ENCODE assay signal across 35 cellular contexts in the genomic region with DNA sequence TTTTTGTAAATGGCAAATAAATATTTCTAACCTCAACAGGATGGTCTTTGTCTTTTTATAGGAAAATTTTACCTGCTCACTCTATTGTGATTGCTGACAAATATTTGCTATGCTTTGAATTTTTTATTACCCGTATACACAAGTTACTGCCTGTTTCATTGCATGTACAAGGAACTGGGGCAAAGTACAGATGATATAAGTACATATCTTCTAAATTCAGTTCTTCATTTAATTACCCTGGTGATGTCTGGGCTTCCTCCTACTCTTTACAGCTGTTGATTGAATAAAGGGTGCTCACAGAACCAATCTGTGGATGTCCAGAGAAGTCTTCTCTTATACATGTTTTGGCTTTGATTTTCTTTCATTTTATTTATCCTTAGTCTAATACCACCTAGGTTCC. TPM values are rescaled to one million over a fixed set of nuclear protein-coding genes. Genes with fewer than 3 reads are reported as not detected.
"Had no signal": no experiment of that assay in that cellular context is flagged by ENCODE, and none has a peak within 500 bp of the region (broad histone marks: within the 10 kb centered on the region; RNA-seq: fewer than 3 reads in every experiment).

No MANE protein-coding gene starts in this region.

- DNase-seq: activated CD4-positive, alpha-beta memory T cell treated with anti-CD3 and anti-CD28 coated beads for 36 hours; activated CD4-positive, alpha-beta T cell treated with anti-CD3 and anti-CD28 coated beads for 36 hours; activated CD4-positive, alpha-beta T cell treated with anti-CD3 and anti-CD28 coated beads, Interleukin-2, amount 10 ng/mL, durations not matched to agents 24 days and 14 days; activated CD4-positive, CD25-positive, alpha-beta regulatory T cell; activated CD4-positive, CD25-positive, alpha-beta regulatory T cell treated with anti-CD3 and anti-CD28 coated beads, Interleukin-2, amount 50 U/mL, for 72 hours; activated CD8-positive, alpha-beta memory T cell treated with anti-CD3 and anti-CD28 coated beads, Interleukin-2, amount 10 ng/mL, durations not matched to agents 7 days and 5 days; activated CD8-positive, alpha-beta memory T cell treated with anti-CD3 and anti-CD28 coated beads, Interleukin-2, amount 50 U/mL, for 4 hours; activated CD8-positive, alpha-beta T cell treated with anti-CD3 and anti-CD28 coated beads, Interleukin-2, amount 10 ng/mL, durations not matched to agents 7 days and 5 days; activated effector memory CD4-positive, alpha-beta T cell treated with anti-CD3 and anti-CD28 coated beads, Interleukin-2, amount 50 U/mL, for 16 hours; activated naive CD4-positive, alpha-beta T cell treated with anti-CD3 and anti-CD28 coated beads for 36 hours; activated naive CD8-positive, alpha-beta T cell treated with anti-CD3 and anti-CD28 coated beads for 36 hours; activated naive CD8-positive, alpha-beta T cell treated with anti-CD3 and anti-CD28 coated beads, Interleukin-2, amount 50 U/mL, for 24 hours; activated T-cell treated with anti-CD3 and anti-CD28 coated beads, Interleukin-2, amount 50 U/mL, for 1 hour; activated T-cell treated with anti-CD3 and anti-CD28 coated beads, Interleukin-2, amount 50 U/mL, for 48 hours; adrenal gland; amygdala; aorta; central memory CD4-positive, alpha-beta T cell; cerebellar nuclear complex; colonic mucosa; effector CD8-positive, alpha-beta T cell; foreskin fibroblast; head of caudate nucleus; T-helper 2 cell had no signal

- ATAC-seq: activated CD4-positive, alpha-beta T cell treated with anti-CD3 and anti-CD28 coated beads for 36 hours; activated CD8-positive, alpha-beta memory T cell treated with anti-CD3 and anti-CD28 coated beads, Interleukin-2, amount 10 ng/mL, durations not matched to agents 7 days and 5 days; activated CD8-positive, alpha-beta T cell treated with anti-CD3 and anti-CD28 coated beads, Interleukin-2, amount 10 ng/mL, durations not matched to agents 7 days and 5 days; activated naive CD8-positive, alpha-beta T cell treated with anti-CD3 and anti-CD28 coated beads, Interleukin-2, amount 50 U/mL, for 24 hours; esophagus mucosa had no signal

- H3K27me3 Mint-ChIP-seq: activated CD4-positive, alpha-beta memory T cell treated with anti-CD3 and anti-CD28 coated beads for 36 hours; activated CD8-positive, alpha-beta memory T cell treated with anti-CD3 and anti-CD28 coated beads, Interleukin-2, amount 10 ng/mL, durations not matched to agents 7 days and 5 days; activated naive CD8-positive, alpha-beta T cell treated with anti-CD3 and anti-CD28 coated beads, Interleukin-2, amount 50 U/mL, for 24 hours had no signal

- H3K9me3 Mint-ChIP-seq: activated CD4-positive, alpha-beta memory T cell treated with anti-CD3 and anti-CD28 coated beads for 36 hours; activated CD4-positive, alpha-beta T cell treated with anti-CD3 and anti-CD28 coated beads, Interleukin-2, amount 10 ng/mL, durations not matched to agents 24 days and 14 days; activated naive CD4-positive, alpha-beta T cell treated with anti-CD3 and anti-CD28 coated beads for 36 hours; activated naive CD4-positive, alpha-beta T cell treated with anti-CD3 and anti-CD28 coated beads, Interleukin-2, amount 50 U/mL, for 24 hours; activated naive CD8-positive, alpha-beta T cell treated with anti-CD3 and anti-CD28 coated beads for 36 hours; activated naive CD8-positive, alpha-beta T cell treated with anti-CD3 and anti-CD28 coated beads, Interleukin-2, amount 50 U/mL, for 24 hours; activated T-helper 1 cell treated with anti-CD3 and anti-CD28 coated beads, Interleukin-12 subunit alpha, Interleukin-12 subunit beta, Interleukin-2, Interleukin-4 antibody, amounts not matched to agents 30 ng/mL and 10 ng/mL and 1 ng/mL, durations not matched to agents 14 hours and 24 hours and 36 hours; activated T-helper 2 cell treated with anti-CD3 and anti-CD28 coated beads, Interferon-gamma antibody, Interleukin-2, Interleukin-4, amounts not matched to agents 10 μg/mL and 5 μg/mL and 100 μg/mL, durations not matched to agents 14 hours and 24 hours and 36 hours had no signal

- H3K4me1 ChIP-seq: adrenal gland, breast epithelium, colonic mucosa had no signal

- H3K9me3 ChIP-seq: adrenal gland, breast epithelium, colonic mucosa had no signal

- H3K36me3 Mint-ChIP-seq: activated CD4-positive, alpha-beta memory T cell treated with anti-CD3 and anti-CD28 coated beads for 36 hours; activated CD8-positive, alpha-beta memory T cell treated with anti-CD3 and anti-CD28 coated beads, Interleukin-2, amount 10 ng/mL, durations not matched to agents 7 days and 5 days; activated naive CD4-positive, alpha-beta T cell treated with anti-CD3 and anti-CD28 coated beads, Interleukin-2, amount 50 U/mL, for 24 hours; activated naive CD8-positive, alpha-beta T cell treated with anti-CD3 and anti-CD28 coated beads for 36 hours; brain had no signal

- H3K4me1 Mint-ChIP-seq: activated CD4-positive, alpha-beta T cell treated with anti-CD3 and anti-CD28 coated beads for 36 hours; activated CD4-positive, alpha-beta T cell treated with anti-CD3 and anti-CD28 coated beads, Interleukin-2, amount 10 ng/mL, durations not matched to agents 24 days and 14 days; activated naive CD4-positive, alpha-beta T cell treated with anti-CD3 and anti-CD28 coated beads, Interleukin-2, amount 50 U/mL, for 24 hours; activated naive CD8-positive, alpha-beta T cell treated with anti-CD3 and anti-CD28 coated beads for 36 hours; activated naive CD8-positive, alpha-beta T cell treated with anti-CD3 and anti-CD28 coated beads, Interleukin-2, amount 50 U/mL, for 24 hours; brain had no signal

- H3K36me3 ChIP-seq: adrenal gland, breast epithelium, cardiac muscle cell, colonic mucosa had no signal

- H3K4me3 Mint-ChIP-seq: activated CD4-positive, alpha-beta memory T cell treated with anti-CD3 and anti-CD28 coated beads for 36 hours; activated CD4-positive, alpha-beta T cell treated with anti-CD3 and anti-CD28 coated beads for 36 hours; activated CD4-positive, alpha-beta T cell treated with anti-CD3 and anti-CD28 coated beads, Interleukin-2, amount 10 ng/mL, durations not matched to agents 24 days and 14 days; activated CD8-positive, alpha-beta memory T cell treated with anti-CD3 and anti-CD28 coated beads, Interleukin-2, amount 10 ng/mL, durations not matched to agents 7 days and 5 days; activated CD8-positive, alpha-beta T cell treated with anti-CD3 and anti-CD28 coated beads, Interleukin-2, amount 10 ng/mL, durations not matched to agents 7 days and 5 days; activated naive CD4-positive, alpha-beta T cell treated with anti-CD3 and anti-CD28 coated beads for 36 hours; activated naive CD4-positive, alpha-beta T cell treated with anti-CD3 and anti-CD28 coated beads, Interleukin-2, amount 50 U/mL, for 24 hours; activated naive CD8-positive, alpha-beta T cell treated with anti-CD3 and anti-CD28 coated beads for 36 hours; activated naive CD8-positive, alpha-beta T cell treated with anti-CD3 and anti-CD28 coated beads, Interleukin-2, amount 50 U/mL, for 24 hours; activated T-helper 1 cell treated with anti-CD3 and anti-CD28 coated beads, Interleukin-12 subunit alpha, Interleukin-12 subunit beta, Interleukin-2, Interleukin-4 antibody, amounts not matched to agents 30 ng/mL and 10 ng/mL and 1 ng/mL, durations not matched to agents 14 hours and 24 hours and 36 hours; brain had no signal

- H3K27ac Mint-ChIP-seq: activated CD4-positive, alpha-beta memory T cell treated with anti-CD3 and anti-CD28 coated beads for 36 hours; activated CD4-positive, alpha-beta T cell treated with anti-CD3 and anti-CD28 coated beads for 36 hours; activated CD4-positive, alpha-beta T cell treated with anti-CD3 and anti-CD28 coated beads, Interleukin-2, amount 10 ng/mL, durations not matched to agents 24 days and 14 days; activated CD8-positive, alpha-beta memory T cell treated with anti-CD3 and anti-CD28 coated beads, Interleukin-2, amount 10 ng/mL, durations not matched to agents 7 days and 5 days; activated CD8-positive, alpha-beta T cell treated with anti-CD3 and anti-CD28 coated beads, Interleukin-2, amount 10 ng/mL, durations not matched to agents 7 days and 5 days; activated naive CD4-positive, alpha-beta T cell treated with anti-CD3 and anti-CD28 coated beads for 36 hours; activated naive CD4-positive, alpha-beta T cell treated with anti-CD3 and anti-CD28 coated beads, Interleukin-2, amount 50 U/mL, for 24 hours; activated naive CD8-positive, alpha-beta T cell treated with anti-CD3 and anti-CD28 coated beads for 36 hours; activated naive CD8-positive, alpha-beta T cell treated with anti-CD3 and anti-CD28 coated beads, Interleukin-2, amount 50 U/mL, for 24 hours; activated T-helper 1 cell treated with anti-CD3 and anti-CD28 coated beads, Interleukin-12 subunit alpha, Interleukin-12 subunit beta, Interleukin-2, Interleukin-4 antibody, amounts not matched to agents 30 ng/mL and 10 ng/mL and 1 ng/mL, durations not matched to agents 14 hours and 24 hours and 36 hours; activated T-helper 2 cell treated with anti-CD3 and anti-CD28 coated beads, Interferon-gamma antibody, Interleukin-2, Interleukin-4, amounts not matched to agents 10 μg/mL and 5 μg/mL and 100 μg/mL, durations not matched to agents 14 hours and 24 hours and 36 hours; brain had no signal

- H3K4me3 ChIP-seq: adrenal gland, breast epithelium, cardiac muscle cell, colonic mucosa had no signal

- H3K27ac ChIP-seq: adrenal gland, breast epithelium, cardiac muscle cell, colonic mucosa had no signal

- H3K27me3 ChIP-seq: adrenal gland, breast epithelium, cardiac muscle cell, colonic mucosa had no signal

RNA-seq across cellular contexts. Expression of a gene that starts 26.5 kb away (rescaled TPM):
- total RNA-seq: activated CD4-positive, alpha-beta memory T cell treated with anti-CD3 and anti-CD28 coated beads for 36 hours; activated CD4-positive, alpha-beta T cell treated with anti-CD3 and anti-CD28 coated beads for 36 hours; activated CD4-positive, alpha-beta T cell treated with anti-CD3 and anti-CD28 coated beads, Interleukin-2, amount 10 ng/mL, durations not matched to agents 24 days and 14 days; activated CD8-positive, alpha-beta memory T cell treated with anti-CD3 and anti-CD28 coated beads for 36 hours; activated CD8-positive, alpha-beta memory T cell treated with anti-CD3 and anti-CD28 coated beads, Interleukin-2, amount 10 ng/mL, durations not matched to agents 7 days and 5 days; activated CD8-positive, alpha-beta T cell treated with anti-CD3 and anti-CD28 coated beads, Interleukin-2, amount 10 ng/mL, durations not matched to agents 7 days and 5 days; activated naive CD4-positive, alpha-beta T cell treated with anti-CD3 and anti-CD28 coated beads for 36 hours; activated naive CD8-positive, alpha-beta T cell treated with anti-CD3 and anti-CD28 coated beads for 36 hours; activated T-helper 1 cell treated with anti-CD3 and anti-CD28 coated beads, Interleukin-12 subunit alpha, Interleukin-12 subunit beta, Interleukin-2, Interleukin-4 antibody, amounts not matched to agents 30 ng/mL and 10 ng/mL and 1 ng/mL, durations not matched to agents 14 hours and 24 hours and 36 hours; activated T-helper 2 cell treated with anti-CD3 and anti-CD28 coated beads, Interferon-gamma antibody, Interleukin-2, Interleukin-4, amounts not matched to agents 10 μg/mL and 5 μg/mL and 100 μg/mL, durations not matched to agents 14 hours and 24 hours and 36 hours; dermis microvascular lymphatic vessel endothelial cell; epithelial cell of proximal tubule; T-helper 1 cell treated with Interleukin-12 subunit alpha and Interleukin-12 subunit beta and Interleukin-4 antibody, amounts not matched to agents 30 ng/mL and 1 ng/mL, for 36 hours had no signal
